8 cellular contexts compared by ENCODE assay signal in the genomic region with DNA sequence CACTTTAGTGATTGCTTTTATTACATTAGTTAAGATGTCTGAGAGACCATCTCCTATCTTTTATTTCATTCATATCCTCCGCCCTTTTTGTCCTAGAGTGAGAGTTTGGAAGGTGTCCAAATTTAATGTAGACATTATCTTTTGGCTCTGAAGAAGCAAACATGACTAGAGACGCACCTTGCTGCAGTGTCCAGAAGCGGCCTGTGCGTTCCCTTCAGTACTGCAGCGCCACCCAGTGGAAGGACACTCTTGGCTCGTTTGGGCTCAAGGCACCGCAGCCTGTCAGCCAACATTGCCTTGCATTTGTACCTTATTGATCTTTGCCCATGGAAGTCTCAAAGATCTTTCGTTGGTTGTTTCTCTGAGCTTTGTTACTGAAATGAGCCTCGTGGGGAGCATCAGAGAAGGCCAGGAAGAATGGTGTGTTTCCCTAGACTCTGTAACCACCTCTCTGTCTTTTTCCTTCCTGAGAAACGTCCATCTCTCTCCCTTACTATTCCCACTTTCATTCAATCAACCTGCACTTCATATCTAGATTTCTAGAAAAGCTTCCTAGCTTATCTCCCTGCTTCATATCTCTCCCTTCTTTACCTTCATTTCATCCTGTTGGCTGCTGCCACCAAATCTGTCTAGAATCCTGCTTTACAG. TPM values are rescaled to one million over a fixed set of nuclear protein-coding genes. Genes with fewer than 3 reads are reported as not detected.
A peak's percentile ranks its signal among the peaks of the same experiment; 100 is the strongest.
DNase-seq lines count a peak whose midpoint lies in the region; ATAC-seq and TF ChIP-seq lines count a peak whose summit lies in the region.

No MANE protein-coding gene starts in this region.

- 54 to 59% methylated on average over 10 of the region's 10 CpGs for WGBS in tibial nerve, 2 donors

- TF ChIP-seq CTCF in OCI-LY3 (IDR thresholded peaks at IDR 0.05; ENCODE audit: low read depth, low read length) (peak; percentile 75), fibroblast of mammary gland (conservative IDR thresholded peaks at IDR 0.05; ENCODE audit: control insufficient read depth, insufficient read depth, low read depth, low read length) (peak; percentile 75), tibial nerve (IDR thresholded peaks at IDR 0.05) (peak; percentile 63 to 82 (median 74))

- no peaks in the 10 kb centered on the region for H3K79me2 ChIP-seq in OCI-LY3 (ENCODE audit: low read length)

- no peak for TF ChIP-seq EP300 in tibial nerve (IDR thresholded peaks at IDR 0.05)

- H3K4me2 ChIP-seq in OCI-LY3 (ENCODE audit: low read length): no peak overlapping the region

- H3K9me3 ChIP-seq in OCI-LY3 (ENCODE audit: insufficient read depth, low read length): no peaks in the 10 kb centered on the region
- H3K9me3 ChIP-seq in tibial nerve: no peaks in the 10 kb centered on the region

- H3K27me3 ChIP-seq in OCI-LY3 (ENCODE audit: low read depth, low read length) (no peaks in the 10 kb centered on the region), tibial nerve (no peaks in the 10 kb centered on the region)

- H3K4me1 ChIP-seq in OCI-LY3 (ENCODE audit: low read length) (peaks cover 7% of the 10 kb centered on the region), tibial nerve (no peaks in the 10 kb centered on the region)

- H3K36me3 ChIP-seq in OCI-LY3 (replicated peaks; ENCODE audit: low read depth, low read length) (peaks cover 75% of the 10 kb centered on the region), tibial nerve (peaks cover 0 to 93% (median 26%) of the 10 kb centered on the region in 3 donors)

- H3K4me3 ChIP-seq in OCI-LY3 (ENCODE audit: low read length): no peak overlapping the region
- no peak overlapping the region for H3K4me3 ChIP-seq in fibroblast of mammary gland (ENCODE audit: control insufficient read depth, low read depth, low read length)
- no peak overlapping the region for H3K4me3 ChIP-seq in tibial nerve

- no peak overlapping the region for H3K9ac ChIP-seq in OCI-LY3 (ENCODE audit: low read length)

- ATAC-seq in GM18907 (IDR thresholded peaks at IDR 0.05; ENCODE audit: unreplicated experiment): no peak

- peaks cover 5% of the 10 kb centered on the region; the same call in 1 of the 2 replicates for H4K20me1 ChIP-seq in OCI-LY3 (ENCODE audit: insufficient read depth, low read length)

- no peak for TF ChIP-seq POLR2A in tibial nerve (IDR thresholded peaks at IDR 0.05)

- DNase-seq in SIG-M5 treated with dmso at 0.1 percent for 504 hours (lab: John Stamatoyannopoulos, UW; ENCODE audit: unreplicated experiment): peak; percentile 56
- DNase-seq in SIG-M5 (lab: John Stamatoyannopoulos, UW): no peak
- peak; percentile 40 for DNase-seq in activated T-helper 1 cell treated with Interleukin-2 at 50 U/mL for 16 hours (ENCODE audit: low read depth)
- DNase-seq in fibroblast of mammary gland (ENCODE audit: low read depth): peak; percentile 57
- DNase-seq in occipital lobe (lab: John Stamatoyannopoulos, UW): peak; percentile 51
- peak; percentile 50 to 78 for DNase-seq in tibial nerve (ENCODE audit: low spot score in 2 of 2)

- H2AFZ ChIP-seq in OCI-LY3 (ENCODE audit: low read depth, low read length): no peak overlapping the region

- H3K27ac ChIP-seq in OCI-LY3 (ENCODE audit: low read length) (no peak overlapping the region), tibial nerve (no peak overlapping the region)

RNA-seq across cellular contexts. Expression of a gene that starts 10.4 kb away (rescaled TPM):
- total RNA-seq in occipital lobe (under 0.01 TPM), tibial nerve (not detected)

RNA-seq across cellular contexts. Expression of a gene that starts 17.4 kb away (rescaled TPM):
- total RNA-seq in occipital lobe (20.7 TPM), tibial nerve (10 to 100 TPM; 18.4 to 25.2 (median 21.3) TPM)

RNA-seq across cellular contexts. Expression of a gene that starts 20.8 kb away (rescaled TPM):
- total RNA-seq in occipital lobe (0.31 TPM), tibial nerve (10 to 100 TPM in 1 of 4 donors, 1 to 10 TPM in 3; 2.1 to 12.0 (median 6.4) TPM)

RNA-seq across cellular contexts. Expression of a gene that starts 42.3 kb away (rescaled TPM):
- total RNA-seq in occipital lobe (36.0 TPM), tibial nerve (100 to 1,000 TPM; 149 to 202 (median 161) TPM)

RNA-seq across cellular contexts. Expression of a gene that starts 57.0 kb away (rescaled TPM):
- total RNA-seq in occipital lobe (91.1 TPM), tibial nerve (1 to 10 TPM; 1.2 to 9.0 (median 1.5) TPM)
